1 cellular context compared by ENCODE assay signal in the genomic region with DNA sequence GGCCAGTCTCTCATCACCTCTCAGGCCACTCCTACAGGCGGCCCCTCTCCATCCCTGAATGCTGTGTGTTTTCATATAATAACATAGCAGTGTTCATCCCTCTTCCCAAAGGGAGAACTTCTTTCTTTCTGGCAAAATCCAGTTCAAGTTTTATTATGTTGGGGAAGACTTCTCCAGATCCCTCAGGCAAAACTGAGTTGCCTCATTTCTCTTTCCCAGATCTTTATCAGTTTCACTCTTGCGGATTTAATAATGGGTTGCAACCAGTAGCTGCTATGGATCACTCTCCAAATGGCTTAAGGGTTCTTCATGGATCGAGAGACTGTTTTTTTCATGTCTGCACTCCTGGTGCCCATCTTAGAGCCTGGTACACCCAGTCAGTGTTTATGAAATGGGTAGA.
TF ChIP-seq lines count a peak whose summit lies in the region.

No MANE protein-coding gene starts in this region.

TF ChIP-seq in GM23338, 12 proteins besides CTCF, POLR2A, EP300 and RAD21 (continued from another document):
- TF ChIP-seq, protein P1, sequence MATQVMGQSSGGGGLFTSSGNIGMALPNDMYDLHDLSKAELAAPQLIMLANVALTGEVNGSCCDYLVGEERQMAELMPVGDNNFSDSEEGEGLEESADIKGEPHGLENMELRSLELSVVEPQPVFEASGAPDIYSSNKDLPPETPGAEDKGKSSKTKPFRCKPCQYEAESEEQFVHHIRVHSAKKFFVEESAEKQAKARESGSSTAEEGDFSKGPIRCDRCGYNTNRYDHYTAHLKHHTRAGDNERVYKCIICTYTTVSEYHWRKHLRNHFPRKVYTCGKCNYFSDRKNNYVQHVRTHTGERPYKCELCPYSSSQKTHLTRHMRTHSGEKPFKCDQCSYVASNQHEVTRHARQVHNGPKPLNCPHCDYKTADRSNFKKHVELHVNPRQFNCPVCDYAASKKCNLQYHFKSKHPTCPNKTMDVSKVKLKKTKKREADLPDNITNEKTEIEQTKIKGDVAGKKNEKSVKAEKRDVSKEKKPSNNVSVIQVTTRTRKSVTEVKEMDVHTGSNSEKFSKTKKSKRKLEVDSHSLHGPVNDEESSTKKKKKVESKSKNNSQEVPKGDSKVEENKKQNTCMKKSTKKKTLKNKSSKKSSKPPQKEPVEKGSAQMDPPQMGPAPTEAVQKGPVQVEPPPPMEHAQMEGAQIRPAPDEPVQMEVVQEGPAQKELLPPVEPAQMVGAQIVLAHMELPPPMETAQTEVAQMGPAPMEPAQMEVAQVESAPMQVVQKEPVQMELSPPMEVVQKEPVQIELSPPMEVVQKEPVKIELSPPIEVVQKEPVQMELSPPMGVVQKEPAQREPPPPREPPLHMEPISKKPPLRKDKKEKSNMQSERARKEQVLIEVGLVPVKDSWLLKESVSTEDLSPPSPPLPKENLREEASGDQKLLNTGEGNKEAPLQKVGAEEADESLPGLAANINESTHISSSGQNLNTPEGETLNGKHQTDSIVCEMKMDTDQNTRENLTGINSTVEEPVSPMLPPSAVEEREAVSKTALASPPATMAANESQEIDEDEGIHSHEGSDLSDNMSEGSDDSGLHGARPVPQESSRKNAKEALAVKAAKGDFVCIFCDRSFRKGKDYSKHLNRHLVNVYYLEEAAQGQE (IDR thresholded peaks at IDR 0.05; ENCODE audit: unreplicated experiment), result no peak
- TF ChIP-seq NANOG (IDR thresholded peaks at IDR 0.05; ENCODE audit: borderline replicate concordance) (no peak), ZNF114 (CRISPR knock-in tag; IDR thresholded peaks at IDR 0.05) (no peak), EZH2 (IDR thresholded peaks at IDR 0.05; ENCODE audit: low read depth, unreplicated experiment) (no peak), JUNB (IDR thresholded peaks at IDR 0.05; ENCODE audit: unreplicated experiment) (no peak), CREB1 (CRISPR knock-in tag; IDR thresholded peaks at IDR 0.05; ENCODE audit: low read depth) (no peak), STAT1 (IDR thresholded peaks at IDR 0.05; ENCODE audit: unreplicated experiment) (no peak), EZH2phosphoT487 (IDR thresholded peaks at IDR 0.05; ENCODE audit: unreplicated experiment) (no peak)
- TF ChIP-seq, protein P2, sequence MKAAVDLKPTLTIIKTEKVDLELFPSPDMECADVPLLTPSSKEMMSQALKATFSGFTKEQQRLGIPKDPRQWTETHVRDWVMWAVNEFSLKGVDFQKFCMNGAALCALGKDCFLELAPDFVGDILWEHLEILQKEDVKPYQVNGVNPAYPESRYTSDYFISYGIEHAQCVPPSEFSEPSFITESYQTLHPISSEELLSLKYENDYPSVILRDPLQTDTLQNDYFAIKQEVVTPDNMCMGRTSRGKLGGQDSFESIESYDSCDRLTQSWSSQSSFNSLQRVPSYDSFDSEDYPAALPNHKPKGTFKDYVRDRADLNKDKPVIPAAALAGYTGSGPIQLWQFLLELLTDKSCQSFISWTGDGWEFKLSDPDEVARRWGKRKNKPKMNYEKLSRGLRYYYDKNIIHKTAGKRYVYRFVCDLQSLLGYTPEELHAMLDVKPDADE (IDR thresholded peaks at IDR 0.05), result no peak
- TF ChIP-seq, protein P3, sequence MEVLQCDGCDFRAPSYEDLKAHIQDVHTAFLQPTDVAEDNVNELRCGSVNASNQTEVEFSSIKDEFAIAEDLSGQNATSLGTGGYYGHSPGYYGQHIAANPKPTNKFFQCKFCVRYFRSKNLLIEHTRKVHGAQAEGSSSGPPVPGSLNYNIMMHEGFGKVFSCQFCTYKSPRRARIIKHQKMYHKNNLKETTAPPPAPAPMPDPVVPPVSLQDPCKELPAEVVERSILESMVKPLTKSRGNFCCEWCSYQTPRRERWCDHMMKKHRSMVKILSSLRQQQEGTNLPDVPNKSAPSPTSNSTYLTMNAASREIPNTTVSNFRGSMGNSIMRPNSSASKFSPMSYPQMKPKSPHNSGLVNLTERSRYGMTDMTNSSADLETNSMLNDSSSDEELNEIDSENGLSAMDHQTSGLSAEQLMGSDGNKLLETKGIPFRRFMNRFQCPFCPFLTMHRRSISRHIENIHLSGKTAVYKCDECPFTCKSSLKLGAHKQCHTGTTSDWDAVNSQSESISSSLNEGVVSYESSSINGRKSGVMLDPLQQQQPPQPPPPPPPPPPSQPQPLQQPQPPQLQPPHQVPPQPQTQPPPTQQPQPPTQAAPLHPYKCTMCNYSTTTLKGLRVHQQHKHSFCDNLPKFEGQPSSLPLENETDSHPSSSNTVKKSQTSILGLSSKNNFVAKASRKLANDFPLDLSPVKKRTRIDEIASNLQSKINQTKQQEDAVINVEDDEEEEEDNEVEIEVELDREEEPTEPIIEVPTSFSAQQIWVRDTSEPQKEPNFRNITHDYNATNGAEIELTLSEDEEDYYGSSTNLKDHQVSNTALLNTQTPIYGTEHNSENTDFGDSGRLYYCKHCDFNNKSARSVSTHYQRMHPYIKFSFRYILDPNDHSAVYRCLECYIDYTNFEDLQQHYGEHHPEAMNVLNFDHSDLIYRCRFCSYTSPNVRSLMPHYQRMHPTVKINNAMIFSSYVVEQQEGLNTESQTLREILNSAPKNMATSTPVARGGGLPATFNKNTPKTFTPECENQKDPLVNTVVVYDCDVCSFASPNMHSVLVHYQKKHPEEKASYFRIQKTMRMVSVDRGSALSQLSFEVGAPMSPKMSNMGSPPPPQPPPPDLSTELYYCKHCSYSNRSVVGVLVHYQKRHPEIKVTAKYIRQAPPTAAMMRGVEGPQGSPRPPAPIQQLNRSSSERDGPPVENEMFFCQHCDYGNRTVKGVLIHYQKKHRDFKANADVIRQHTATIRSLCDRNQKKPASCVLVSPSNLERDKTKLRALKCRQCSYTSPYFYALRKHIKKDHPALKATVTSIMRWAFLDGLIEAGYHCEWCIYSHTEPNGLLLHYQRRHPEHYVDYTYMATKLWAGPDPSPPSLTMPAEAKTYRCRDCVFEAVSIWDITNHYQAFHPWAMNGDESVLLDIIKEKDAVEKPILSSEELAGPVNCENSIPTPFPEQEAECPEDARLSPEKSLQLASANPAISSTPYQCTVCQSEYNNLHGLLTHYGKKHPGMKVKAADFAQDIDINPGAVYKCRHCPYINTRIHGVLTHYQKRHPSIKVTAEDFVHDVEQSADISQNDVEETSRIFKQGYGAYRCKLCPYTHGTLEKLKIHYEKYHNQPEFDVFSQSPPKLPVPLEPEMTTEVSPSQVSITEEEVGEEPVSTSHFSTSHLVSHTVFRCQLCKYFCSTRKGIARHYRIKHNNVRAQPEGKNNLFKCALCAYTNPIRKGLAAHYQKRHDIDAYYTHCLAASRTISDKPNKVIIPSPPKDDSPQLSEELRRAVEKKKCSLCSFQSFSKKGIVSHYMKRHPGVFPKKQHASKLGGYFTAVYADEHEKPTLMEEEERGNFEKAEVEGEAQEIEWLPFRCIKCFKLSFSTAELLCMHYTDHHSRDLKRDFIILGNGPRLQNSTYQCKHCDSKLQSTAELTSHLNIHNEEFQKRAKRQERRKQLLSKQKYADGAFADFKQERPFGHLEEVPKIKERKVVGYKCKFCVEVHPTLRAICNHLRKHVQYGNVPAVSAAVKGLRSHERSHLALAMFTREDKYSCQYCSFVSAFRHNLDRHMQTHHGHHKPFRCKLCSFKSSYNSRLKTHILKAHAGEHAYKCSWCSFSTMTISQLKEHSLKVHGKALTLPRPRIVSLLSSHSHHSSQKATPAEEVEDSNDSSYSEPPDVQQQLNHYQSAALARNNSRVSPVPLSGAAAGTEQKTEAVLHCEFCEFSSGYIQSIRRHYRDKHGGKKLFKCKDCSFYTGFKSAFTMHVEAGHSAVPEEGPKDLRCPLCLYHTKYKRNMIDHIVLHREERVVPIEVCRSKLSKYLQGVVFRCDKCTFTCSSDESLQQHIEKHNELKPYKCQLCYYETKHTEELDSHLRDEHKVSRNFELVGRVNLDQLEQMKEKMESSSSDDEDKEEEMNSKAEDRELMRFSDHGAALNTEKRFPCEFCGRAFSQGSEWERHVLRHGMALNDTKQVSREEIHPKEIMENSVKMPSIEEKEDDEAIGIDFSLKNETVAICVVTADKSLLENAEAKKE (CRISPR knock-in tag; IDR thresholded peaks at IDR 0.05), result no peak
